1 cellular context compared by ENCODE assay signal in the genomic region with DNA sequence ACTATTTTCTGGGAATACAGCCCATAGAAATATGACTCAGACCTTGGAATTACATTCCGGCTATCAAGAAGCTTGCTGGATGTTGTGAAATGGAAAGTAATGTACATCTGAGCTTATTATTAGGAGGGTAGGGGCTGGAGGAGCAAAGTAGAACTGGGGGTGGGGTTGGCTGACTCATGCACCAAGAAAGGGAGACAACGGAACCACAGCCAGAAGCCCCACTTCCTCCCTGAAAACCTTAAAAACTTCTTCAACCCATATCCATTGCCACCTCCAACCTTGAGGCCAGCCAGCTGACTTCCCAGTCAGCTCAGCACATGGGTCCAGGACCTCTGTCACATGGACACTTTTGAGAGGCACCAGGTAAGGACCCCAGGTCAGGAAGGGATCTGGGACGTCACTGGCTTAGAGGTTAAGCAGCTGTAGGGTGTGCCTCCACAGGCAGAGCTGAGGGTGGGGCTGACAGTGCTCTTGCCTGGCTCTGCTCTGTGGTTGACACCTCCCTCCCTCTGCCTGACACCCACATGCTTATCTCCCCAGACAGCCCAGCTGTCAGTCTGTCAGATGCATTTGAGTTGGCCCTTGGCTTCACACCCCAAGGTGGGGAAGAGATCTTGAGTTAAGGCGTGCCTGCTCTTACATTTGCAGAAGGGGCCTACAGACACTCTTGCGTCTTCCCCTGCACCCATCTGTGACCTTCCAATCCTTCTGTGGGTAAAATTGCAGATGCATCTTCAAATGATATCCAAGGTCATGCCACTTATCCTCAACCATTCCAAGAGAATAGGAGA.
TF ChIP-seq lines count a peak whose summit lies in the region.

No MANE protein-coding gene starts in this region.

TF ChIP-seq in K562, 482 proteins besides CTCF, POLR2A, EP300 and RAD21 (continued from another document and continues in another):
- TF ChIP-seq KDM4B (IDR thresholded peaks at IDR 0.05; ENCODE audit: borderline replicate concordance in 2 of 2, low read depth in 1 of 2) (no peak; a peak in 1 of 4 replicates), TCF7L2 (IDR thresholded peaks at IDR 0.05; ENCODE audit: low read depth, low read length) (no peak), MAFF (IDR thresholded peaks at IDR 0.05; ENCODE audit: low read length) (peak; percentile 49; the same call in 1 of the 2 replicates), ZNF445 (CRISPR knock-in tag; IDR thresholded peaks at IDR 0.05; ENCODE audit: low read depth) (no peak), SMARCA5 (IDR thresholded peaks at IDR 0.05) (no peak), NR4A1 (CRISPR knock-in tag; IDR thresholded peaks at IDR 0.05) (0 out of 2 replicates have a peak, but pooled peaks have one; percentile 60), NR4A1 (tag; IDR thresholded peaks at IDR 0.05) (no peak; the same call in 1 of the 2 replicates), FOXP1 (CRISPR knock-in tag; IDR thresholded peaks at IDR 0.05) (peak; percentile 97), MTF1 (CRISPR knock-in tag; IDR thresholded peaks at IDR 0.05; ENCODE audit: borderline replicate concordance) (no peak), ZNF561 (CRISPR knock-in tag; conservative IDR thresholded peaks at IDR 0.05) (no peak), ZC3H8 (IDR thresholded peaks at IDR 0.05) (no peak), FOS (IDR thresholded peaks at IDR 0.05; ENCODE audit: extremely low read depth, insufficient read length) (peak; percentile 48), ETV1 (tag; conservative IDR thresholded peaks at IDR 0.05; ENCODE audit: low read depth) (peak; percentile 79; the same call in 1 of the 2 replicates), NFXL1 (CRISPR knock-in tag; IDR thresholded peaks at IDR 0.05) (no peak), NCOA2 (IDR thresholded peaks at IDR 0.05; ENCODE audit: partially characterized antibody in 2 of 2) (no peak), ZFX (CRISPR knock-in tag; IDR thresholded peaks at IDR 0.05) (no peak), RUNX1 (IDR thresholded peaks at IDR 0.05; ENCODE audit: low read depth) (peak; percentile 92), SOX6 (IDR thresholded peaks at IDR 0.05) (peak; percentile 91), FUS (optimal IDR thresholded peaks at IDR 0.05; ENCODE audit: low read depth, low read length) (no peak), GATAD2B (IDR thresholded peaks at IDR 0.05; ENCODE audit: borderline replicate concordance) (peak; percentile 68), NFRKB (IDR thresholded peaks at IDR 0.05; ENCODE audit: low read depth) (peak; percentile 52; the same call in 1 of the 2 replicates), SAP30 (IDR thresholded peaks at IDR 0.05; ENCODE audit: borderline replicate concordance, insufficient read depth, low read depth, low read length, poor library complexity, severe bottlenecking) (peak; percentile 93), NR2C1 (IDR thresholded peaks at IDR 0.05) (peak; percentile 57), NR2C1 (tag; IDR thresholded peaks at IDR 0.05) (peak; percentile 77), ZNF3 (CRISPR knock-in tag; IDR thresholded peaks at IDR 0.05) (no peak), ADNP (tag; IDR thresholded peaks at IDR 0.05) (no peak)
- TF ChIP-seq, protein P1, sequence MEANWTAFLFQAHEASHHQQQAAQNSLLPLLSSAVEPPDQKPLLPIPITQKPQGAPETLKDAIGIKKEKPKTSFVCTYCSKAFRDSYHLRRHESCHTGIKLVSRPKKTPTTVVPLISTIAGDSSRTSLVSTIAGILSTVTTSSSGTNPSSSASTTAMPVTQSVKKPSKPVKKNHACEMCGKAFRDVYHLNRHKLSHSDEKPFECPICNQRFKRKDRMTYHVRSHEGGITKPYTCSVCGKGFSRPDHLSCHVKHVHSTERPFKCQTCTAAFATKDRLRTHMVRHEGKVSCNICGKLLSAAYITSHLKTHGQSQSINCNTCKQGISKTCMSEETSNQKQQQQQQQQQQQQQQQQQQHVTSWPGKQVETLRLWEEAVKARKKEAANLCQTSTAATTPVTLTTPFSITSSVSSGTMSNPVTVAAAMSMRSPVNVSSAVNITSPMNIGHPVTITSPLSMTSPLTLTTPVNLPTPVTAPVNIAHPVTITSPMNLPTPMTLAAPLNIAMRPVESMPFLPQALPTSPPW (CRISPR knock-in tag; IDR thresholded peaks at IDR 0.05): peak; percentile 93
- TF ChIP-seq, protein P2, sequence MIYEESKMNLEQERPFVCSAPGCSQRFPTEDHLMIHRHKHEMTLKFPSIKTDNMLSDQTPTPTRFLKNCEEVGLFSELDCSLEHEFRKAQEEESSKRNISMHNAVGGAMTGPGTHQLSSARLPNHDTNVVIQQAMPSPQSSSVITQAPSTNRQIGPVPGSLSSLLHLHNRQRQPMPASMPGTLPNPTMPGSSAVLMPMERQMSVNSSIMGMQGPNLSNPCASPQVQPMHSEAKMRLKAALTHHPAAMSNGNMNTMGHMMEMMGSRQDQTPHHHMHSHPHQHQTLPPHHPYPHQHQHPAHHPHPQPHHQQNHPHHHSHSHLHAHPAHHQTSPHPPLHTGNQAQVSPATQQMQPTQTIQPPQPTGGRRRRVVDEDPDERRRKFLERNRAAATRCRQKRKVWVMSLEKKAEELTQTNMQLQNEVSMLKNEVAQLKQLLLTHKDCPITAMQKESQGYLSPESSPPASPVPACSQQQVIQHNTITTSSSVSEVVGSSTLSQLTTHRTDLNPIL (CRISPR knock-in tag; IDR thresholded peaks at IDR 0.05): peak; percentile 64; the same call in 1 of the 2 replicates
- TF ChIP-seq, protein P3, sequence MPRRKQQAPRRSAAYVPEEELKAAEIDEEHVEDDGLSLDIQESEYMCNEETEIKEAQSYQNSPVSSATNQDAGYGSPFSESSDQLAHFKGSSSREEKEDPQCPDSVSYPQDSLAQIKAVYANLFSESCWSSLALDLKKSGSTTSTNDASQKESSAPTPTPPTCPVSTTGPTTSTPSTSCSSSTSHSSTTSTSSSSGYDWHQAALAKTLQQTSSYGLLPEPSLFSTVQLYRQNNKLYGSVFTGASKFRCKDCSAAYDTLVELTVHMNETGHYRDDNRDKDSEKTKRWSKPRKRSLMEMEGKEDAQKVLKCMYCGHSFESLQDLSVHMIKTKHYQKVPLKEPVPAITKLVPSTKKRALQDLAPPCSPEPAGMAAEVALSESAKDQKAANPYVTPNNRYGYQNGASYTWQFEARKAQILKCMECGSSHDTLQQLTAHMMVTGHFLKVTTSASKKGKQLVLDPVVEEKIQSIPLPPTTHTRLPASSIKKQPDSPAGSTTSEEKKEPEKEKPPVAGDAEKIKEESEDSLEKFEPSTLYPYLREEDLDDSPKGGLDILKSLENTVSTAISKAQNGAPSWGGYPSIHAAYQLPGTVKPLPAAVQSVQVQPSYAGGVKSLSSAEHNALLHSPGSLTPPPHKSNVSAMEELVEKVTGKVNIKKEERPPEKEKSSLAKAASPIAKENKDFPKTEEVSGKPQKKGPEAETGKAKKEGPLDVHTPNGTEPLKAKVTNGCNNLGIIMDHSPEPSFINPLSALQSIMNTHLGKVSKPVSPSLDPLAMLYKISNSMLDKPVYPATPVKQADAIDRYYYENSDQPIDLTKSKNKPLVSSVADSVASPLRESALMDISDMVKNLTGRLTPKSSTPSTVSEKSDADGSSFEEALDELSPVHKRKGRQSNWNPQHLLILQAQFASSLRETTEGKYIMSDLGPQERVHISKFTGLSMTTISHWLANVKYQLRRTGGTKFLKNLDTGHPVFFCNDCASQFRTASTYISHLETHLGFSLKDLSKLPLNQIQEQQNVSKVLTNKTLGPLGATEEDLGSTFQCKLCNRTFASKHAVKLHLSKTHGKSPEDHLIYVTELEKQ (CRISPR knock-in tag; IDR thresholded peaks at IDR 0.05): peak; percentile 59; the same call in 1 of the 2 replicates
- TF ChIP-seq, protein P4, sequence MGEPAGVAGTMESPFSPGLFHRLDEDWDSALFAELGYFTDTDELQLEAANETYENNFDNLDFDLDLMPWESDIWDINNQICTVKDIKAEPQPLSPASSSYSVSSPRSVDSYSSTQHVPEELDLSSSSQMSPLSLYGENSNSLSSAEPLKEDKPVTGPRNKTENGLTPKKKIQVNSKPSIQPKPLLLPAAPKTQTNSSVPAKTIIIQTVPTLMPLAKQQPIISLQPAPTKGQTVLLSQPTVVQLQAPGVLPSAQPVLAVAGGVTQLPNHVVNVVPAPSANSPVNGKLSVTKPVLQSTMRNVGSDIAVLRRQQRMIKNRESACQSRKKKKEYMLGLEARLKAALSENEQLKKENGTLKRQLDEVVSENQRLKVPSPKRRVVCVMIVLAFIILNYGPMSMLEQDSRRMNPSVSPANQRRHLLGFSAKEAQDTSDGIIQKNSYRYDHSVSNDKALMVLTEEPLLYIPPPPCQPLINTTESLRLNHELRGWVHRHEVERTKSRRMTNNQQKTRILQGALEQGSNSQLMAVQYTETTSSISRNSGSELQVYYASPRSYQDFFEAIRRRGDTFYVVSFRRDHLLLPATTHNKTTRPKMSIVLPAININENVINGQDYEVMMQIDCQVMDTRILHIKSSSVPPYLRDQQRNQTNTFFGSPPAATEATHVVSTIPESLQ (CRISPR knock-in tag; IDR thresholded peaks at IDR 0.05): 0 out of 2 replicates have a peak, but pooled peaks have one; percentile 18
- TF ChIP-seq, protein P5, sequence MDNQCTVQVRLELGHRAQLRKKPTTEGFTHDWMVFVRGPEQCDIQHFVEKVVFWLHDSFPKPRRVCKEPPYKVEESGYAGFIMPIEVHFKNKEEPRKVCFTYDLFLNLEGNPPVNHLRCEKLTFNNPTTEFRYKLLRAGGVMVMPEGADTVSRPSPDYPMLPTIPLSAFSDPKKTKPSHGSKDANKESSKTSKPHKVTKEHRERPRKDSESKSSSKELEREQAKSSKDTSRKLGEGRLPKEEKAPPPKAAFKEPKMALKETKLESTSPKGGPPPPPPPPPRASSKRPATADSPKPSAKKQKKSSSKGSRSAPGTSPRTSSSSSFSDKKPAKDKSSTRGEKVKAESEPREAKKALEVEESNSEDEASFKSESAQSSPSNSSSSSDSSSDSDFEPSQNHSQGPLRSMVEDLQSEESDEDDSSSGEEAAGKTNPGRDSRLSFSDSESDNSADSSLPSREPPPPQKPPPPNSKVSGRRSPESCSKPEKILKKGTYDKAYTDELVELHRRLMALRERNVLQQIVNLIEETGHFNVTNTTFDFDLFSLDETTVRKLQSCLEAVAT (IDR thresholded peaks at IDR 0.05): peak; percentile 28 to 84; a peak in 3 of 4 replicates
- TF ChIP-seq, protein P6, sequence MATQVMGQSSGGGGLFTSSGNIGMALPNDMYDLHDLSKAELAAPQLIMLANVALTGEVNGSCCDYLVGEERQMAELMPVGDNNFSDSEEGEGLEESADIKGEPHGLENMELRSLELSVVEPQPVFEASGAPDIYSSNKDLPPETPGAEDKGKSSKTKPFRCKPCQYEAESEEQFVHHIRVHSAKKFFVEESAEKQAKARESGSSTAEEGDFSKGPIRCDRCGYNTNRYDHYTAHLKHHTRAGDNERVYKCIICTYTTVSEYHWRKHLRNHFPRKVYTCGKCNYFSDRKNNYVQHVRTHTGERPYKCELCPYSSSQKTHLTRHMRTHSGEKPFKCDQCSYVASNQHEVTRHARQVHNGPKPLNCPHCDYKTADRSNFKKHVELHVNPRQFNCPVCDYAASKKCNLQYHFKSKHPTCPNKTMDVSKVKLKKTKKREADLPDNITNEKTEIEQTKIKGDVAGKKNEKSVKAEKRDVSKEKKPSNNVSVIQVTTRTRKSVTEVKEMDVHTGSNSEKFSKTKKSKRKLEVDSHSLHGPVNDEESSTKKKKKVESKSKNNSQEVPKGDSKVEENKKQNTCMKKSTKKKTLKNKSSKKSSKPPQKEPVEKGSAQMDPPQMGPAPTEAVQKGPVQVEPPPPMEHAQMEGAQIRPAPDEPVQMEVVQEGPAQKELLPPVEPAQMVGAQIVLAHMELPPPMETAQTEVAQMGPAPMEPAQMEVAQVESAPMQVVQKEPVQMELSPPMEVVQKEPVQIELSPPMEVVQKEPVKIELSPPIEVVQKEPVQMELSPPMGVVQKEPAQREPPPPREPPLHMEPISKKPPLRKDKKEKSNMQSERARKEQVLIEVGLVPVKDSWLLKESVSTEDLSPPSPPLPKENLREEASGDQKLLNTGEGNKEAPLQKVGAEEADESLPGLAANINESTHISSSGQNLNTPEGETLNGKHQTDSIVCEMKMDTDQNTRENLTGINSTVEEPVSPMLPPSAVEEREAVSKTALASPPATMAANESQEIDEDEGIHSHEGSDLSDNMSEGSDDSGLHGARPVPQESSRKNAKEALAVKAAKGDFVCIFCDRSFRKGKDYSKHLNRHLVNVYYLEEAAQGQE (CRISPR knock-in tag; IDR thresholded peaks at IDR 0.05; ENCODE audit: low read depth): peak; percentile 66; the same call in 1 of the 2 replicates
- TF ChIP-seq, protein P7, sequence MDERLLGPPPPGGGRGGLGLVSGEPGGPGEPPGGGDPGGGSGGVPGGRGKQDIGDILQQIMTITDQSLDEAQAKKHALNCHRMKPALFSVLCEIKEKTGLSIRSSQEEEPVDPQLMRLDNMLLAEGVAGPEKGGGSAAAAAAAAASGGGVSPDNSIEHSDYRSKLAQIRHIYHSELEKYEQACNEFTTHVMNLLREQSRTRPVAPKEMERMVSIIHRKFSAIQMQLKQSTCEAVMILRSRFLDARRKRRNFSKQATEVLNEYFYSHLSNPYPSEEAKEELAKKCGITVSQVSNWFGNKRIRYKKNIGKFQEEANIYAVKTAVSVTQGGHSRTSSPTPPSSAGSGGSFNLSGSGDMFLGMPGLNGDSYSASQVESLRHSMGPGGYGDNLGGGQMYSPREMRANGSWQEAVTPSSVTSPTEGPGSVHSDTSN (CRISPR knock-in tag; IDR thresholded peaks at IDR 0.05; ENCODE audit: low read depth): peak; percentile 97
- TF ChIP-seq, protein P7 (tag; conservative IDR thresholded peaks at IDR 0.05; ENCODE audit: low read depth): peak; percentile 98
- TF ChIP-seq, protein P8, sequence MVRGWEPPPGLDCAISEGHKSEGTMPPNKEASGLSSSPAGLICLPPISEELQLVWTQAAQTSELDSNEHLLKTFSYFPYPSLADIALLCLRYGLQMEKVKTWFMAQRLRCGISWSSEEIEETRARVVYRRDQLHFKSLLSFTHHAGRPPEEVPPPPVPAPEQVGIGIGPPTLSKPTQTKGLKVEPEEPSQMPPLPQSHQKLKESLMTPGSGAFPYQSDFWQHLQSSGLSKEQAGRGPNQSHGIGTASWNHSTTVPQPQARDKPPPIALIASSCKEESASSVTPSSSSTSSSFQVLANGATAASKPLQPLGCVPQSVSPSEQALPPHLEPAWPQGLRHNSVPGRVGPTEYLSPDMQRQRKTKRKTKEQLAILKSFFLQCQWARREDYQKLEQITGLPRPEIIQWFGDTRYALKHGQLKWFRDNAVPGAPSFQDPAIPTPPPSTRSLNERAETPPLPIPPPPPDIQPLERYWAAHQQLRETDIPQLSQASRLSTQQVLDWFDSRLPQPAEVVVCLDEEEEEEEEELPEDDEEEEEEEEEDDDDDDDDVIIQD (CRISPR knock-in tag; IDR thresholded peaks at IDR 0.05): no peak
